ENCODE assay signal across 1 cellular context in genomic region chr9:138099803-138100598, GRCh38.
TF ChIP-seq lines count a peak whose summit lies in the region.

No MANE protein-coding gene starts in this region.

TF ChIP-seq in SK-N-SH treated with all-trans-retinoic acid at 6 μM for 48 hours, 23 proteins besides CTCF, POLR2A, EP300 and RAD21 (continued from another document):
- TF ChIP-seq TSHZ2 (CRISPR knock-in tag; IDR thresholded peaks at IDR 0.05): no peak
TF ChIP-seq in SK-N-SH treated with all-trans-retinoic acid at 6 μM for 48 hours: peak in this region for 0.
